Comparison of ENCODE assay signal across 8 cellular contexts in genomic region chr12:98515368-98516183, GRCh38. TPM values are rescaled to one million over a fixed set of nuclear protein-coding genes. Genes with fewer than 3 reads are reported as not detected.
DNase-seq lines count a peak whose midpoint lies in the region; ATAC-seq and TF ChIP-seq lines count a peak whose summit lies in the region.

TMPO (plus strand) TSS chr12:98515590; CDS start chr12:98515868, 278 bp downstream.

- DNase-seq in GM12864 (ENCODE audit: low read depth), result peak; percentile 87
- DNase-seq in NCI-H1105 treated with DMSO at 0.1 percent for 48 hours (lab: John Stamatoyannopoulos, UW), result peak; percentile 97
- DNase-seq in SKM-1 treated with dmso at 0.1 percent for 144 hours (lab: John Stamatoyannopoulos, UW; ENCODE audit: unreplicated experiment), result peak; percentile 58
- peak; percentile 97 to 98 for DNase-seq in activated naive CD4-positive, alpha-beta T cell treated with anti-CD3 and anti-CD28 coated beads, Interleukin-2, amount 50 U/mL, for 72 hours (ENCODE audit: low spot score in 2 of 2)
- peak; percentile 87 for DNase-seq in globus pallidus (ENCODE audit: low spot score)
- peak; percentile 76 for DNase-seq in omental fat pad (ENCODE audit: low spot score)

- peak within 1 kb of the TSS; percentile 79 for H3K4me3 ChIP-seq in GM12864 (ENCODE audit: low read depth, low read length)

- H3K36me3 Mint-ChIP-seq in activated naive CD4-positive, alpha-beta T cell treated with anti-CD3 and anti-CD28 coated beads, Interleukin-2, amount 50 U/mL, for 72 hours, result peaks cover 37 to 43% of the 10 kb centered on the region in 2 donors

- TF ChIP-seq CTCF in GM12864 (IDR thresholded peaks at IDR 0.05; ENCODE audit: low read depth, low read length, missing control alignments) (no peak), omental fat pad (IDR thresholded peaks at IDR 0.05) (no peak)

- H3K27ac Mint-ChIP-seq in activated naive CD4-positive, alpha-beta T cell treated with anti-CD3 and anti-CD28 coated beads, Interleukin-2, amount 50 U/mL, for 72 hours, result peak within 1 kb of the TSS; percentile 95 to 99

- peak within 1 kb of the TSS; percentile 92 for H3K27ac ChIP-seq in temporal lobe (ENCODE audit: low read depth, low read length)

- peak; percentile 82 for ATAC-seq in HG02678 (IDR thresholded peaks at IDR 0.05; ENCODE audit: unreplicated experiment)
- peak; percentile 86 to 87 for ATAC-seq in activated naive CD4-positive, alpha-beta T cell treated with anti-CD3 and anti-CD28 coated beads, Interleukin-2, amount 50 U/mL, for 72 hours
- ATAC-seq in omental fat pad (ENCODE audit: low FRiP score), result peak; percentile 94

- no peaks in the 10 kb centered on the region for H3K9me3 Mint-ChIP-seq in activated naive CD4-positive, alpha-beta T cell treated with anti-CD3 and anti-CD28 coated beads, Interleukin-2, amount 50 U/mL, for 72 hours

RNA-seq across cellular contexts. Expression of gene TMPO, which starts in this region (rescaled TPM):
- total RNA-seq in activated naive CD4-positive, alpha-beta T cell treated with anti-CD3 and anti-CD28 coated beads, Interleukin-2, amount 50 U/mL, for 72 hours, result 100 to 1,000 TPM; 294 to 438 TPM
- total RNA-seq in omental fat pad, result 10 to 100 TPM; 30.4 to 95.2 (median 33.5) TPM
- 105 TPM for total RNA-seq in temporal lobe

Comparison
In these comparisons a context has a peak if more than half of its experiments do, and no peak if none do; other contexts are left out.
1. Peak in every context shown above with its lines: DNase-seq, ATAC-seq, H3K4me3 ChIP-seq and H3K27ac ChIP-seq.